In genomic region chr22:46968359-46968740, GRCh38 we compare ENCODE assay signal across 30 cellular contexts.
"Had no signal": no experiment of that assay in that cellular context is flagged by ENCODE, and none has a peak within 500 bp of the region (broad histone marks: within the 10 kb centered on the region; RNA-seq: fewer than 3 reads in every experiment).

No MANE protein-coding gene starts in this region.

- H3K27me3 Mint-ChIP-seq: activated CD4-positive, alpha-beta memory T cell treated with anti-CD3 and anti-CD28 coated beads, Interleukin-2, amount 10 ng/mL, durations not matched to agents 7 days and 5 days; activated CD8-positive, alpha-beta memory T cell treated with anti-CD3 and anti-CD28 coated beads, Interleukin-2, amount 10 ng/mL, durations not matched to agents 7 days and 5 days; activated naive CD8-positive, alpha-beta T cell treated with anti-CD3 and anti-CD28 coated beads for 36 hours had no signal

- DNase-seq: activated CD4-positive, alpha-beta memory T cell treated with anti-CD3 and anti-CD28 coated beads, Interleukin-2, amount 10 ng/mL, durations not matched to agents 7 days and 5 days; activated CD4-positive, alpha-beta T cell treated with anti-CD3 and anti-CD28 coated beads for 1 hour; activated CD4-positive, alpha-beta T cell treated with anti-CD3 and anti-CD28 coated beads for 48 hours; activated CD4-positive, CD25-positive, alpha-beta regulatory T cell; activated CD8-positive, alpha-beta memory T cell treated with anti-CD3 and anti-CD28 coated beads for 24 hours; activated CD8-positive, alpha-beta memory T cell treated with anti-CD3 and anti-CD28 coated beads, Interleukin-2, amount 10 ng/mL, durations not matched to agents 7 days and 5 days; activated effector memory CD4-positive, alpha-beta T cell treated with anti-CD3 and anti-CD28 coated beads, Interleukin-2, amount 50 U/mL, for 16 hours; activated naive CD4-positive, alpha-beta T cell; activated naive CD4-positive, alpha-beta T cell treated with anti-CD3 and anti-CD28 coated beads, Interleukin-2, amount 50 U/mL, for 16 hours; activated naive CD8-positive, alpha-beta T cell treated with anti-CD3 and anti-CD28 coated beads for 36 hours; activated T-cell treated with anti-CD3 and anti-CD28 coated beads, Interleukin-2, amount 50 U/mL, for 48 hours; amniotic stem cell; aorta; brain microvascular endothelial cell; central memory CD4-positive, alpha-beta T cell; Kasumi-1; NCI-H1048; NCI-H1105 treated with DMSO at 0.1 percent for 48 hours; NCI-H1436; NCI-H1694 treated with DMSO at 0.1 percent for 48 hours; NCI-H2029; NCI-H345; NCI-H524 treated with DMSO at 0.1 percent for 48 hours; SHP77; SJCRH30; T1000; WERI-Rb-1 had no signal

- H3K27ac Mint-ChIP-seq: activated CD4-positive, alpha-beta memory T cell treated with anti-CD3 and anti-CD28 coated beads, Interleukin-2, amount 10 ng/mL, durations not matched to agents 7 days and 5 days; activated CD8-positive, alpha-beta memory T cell treated with anti-CD3 and anti-CD28 coated beads, Interleukin-2, amount 10 ng/mL, durations not matched to agents 7 days and 5 days; activated naive CD8-positive, alpha-beta T cell treated with anti-CD3 and anti-CD28 coated beads for 36 hours had no signal

- H3K4me1 ChIP-seq: SJCRH30 had no signal

- H3K27ac ChIP-seq: brain microvascular endothelial cell, SJCRH30, SK-N-MC, WERI-Rb-1 had no signal

- H3K9me3 ChIP-seq: MG63, SJCRH30 had no signal

- ATAC-seq: activated CD8-positive, alpha-beta memory T cell treated with anti-CD3 and anti-CD28 coated beads, Interleukin-2, amount 10 ng/mL, durations not matched to agents 7 days and 5 days; Panc1 had no signal

- H3K36me3 ChIP-seq: brain microvascular endothelial cell, MG63, SJCRH30, WERI-Rb-1 had no signal

- H3K4me3 Mint-ChIP-seq: activated CD4-positive, alpha-beta memory T cell treated with anti-CD3 and anti-CD28 coated beads, Interleukin-2, amount 10 ng/mL, durations not matched to agents 7 days and 5 days; activated CD8-positive, alpha-beta memory T cell treated with anti-CD3 and anti-CD28 coated beads, Interleukin-2, amount 10 ng/mL, durations not matched to agents 7 days and 5 days; activated naive CD8-positive, alpha-beta T cell treated with anti-CD3 and anti-CD28 coated beads for 36 hours had no signal

- H3K9me3 Mint-ChIP-seq: activated CD4-positive, alpha-beta memory T cell treated with anti-CD3 and anti-CD28 coated beads, Interleukin-2, amount 10 ng/mL, durations not matched to agents 7 days and 5 days; activated naive CD8-positive, alpha-beta T cell treated with anti-CD3 and anti-CD28 coated beads for 36 hours had no signal

- H3K4me3 ChIP-seq: MG63, SJCRH30, SK-N-MC had no signal

- H3K36me3 Mint-ChIP-seq: activated CD8-positive, alpha-beta memory T cell treated with anti-CD3 and anti-CD28 coated beads, Interleukin-2, amount 10 ng/mL, durations not matched to agents 7 days and 5 days had no signal

- H3K27me3 ChIP-seq: brain microvascular endothelial cell, MG63, SJCRH30 had no signal
